ENCODE assay signal across 10 cellular contexts in the genomic region with DNA sequence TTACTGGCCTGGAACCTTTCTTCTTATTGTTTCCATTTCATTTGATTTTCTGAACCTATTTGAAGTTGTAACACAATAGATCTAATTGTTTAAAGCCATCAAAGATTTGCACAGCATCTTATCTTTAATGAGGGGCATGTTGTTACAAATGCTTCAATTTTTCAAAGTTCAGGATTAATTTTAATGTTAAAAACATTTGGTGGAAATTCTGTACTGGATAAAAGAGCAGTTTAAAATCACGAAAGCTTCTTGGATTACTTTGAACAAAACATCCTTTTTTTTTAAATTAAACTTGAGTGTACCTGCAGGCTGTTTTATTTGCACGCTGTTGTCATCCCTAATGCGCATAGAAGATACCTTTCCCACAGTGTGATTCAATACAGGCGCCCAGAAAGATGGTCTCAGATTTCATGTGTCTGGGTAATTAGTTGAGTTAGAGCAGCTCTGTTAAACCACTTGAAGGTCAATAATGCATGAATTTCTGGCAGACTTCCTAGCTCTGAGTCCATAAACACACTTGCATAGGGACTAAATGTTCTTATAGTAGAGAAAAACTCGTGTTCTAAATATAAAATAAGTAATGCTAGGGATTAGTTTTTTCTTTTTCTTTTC. TPM values are rescaled to one million over a fixed set of nuclear protein-coding genes. Genes with fewer than 3 reads are reported as not detected.
DNase-seq lines count a peak whose midpoint lies in the region; ATAC-seq and TF ChIP-seq lines count a peak whose summit lies in the region.
"Had no signal": no experiment of that assay in that cellular context is flagged by ENCODE, and none has a peak within 500 bp of the region (broad histone marks: within the 10 kb centered on the region; RNA-seq: fewer than 3 reads in every experiment).

No MANE protein-coding gene starts in this region.

- DNase-seq in H9 (no peak), NCI-H524 treated with DMSO at 0.1 percent for 48 hours (lab: John Stamatoyannopoulos, UW) (peak; percentile 56), fibroblast of mammary gland (ENCODE audit: low read depth) (peak; percentile 84), retinal pigment epithelial cell (ENCODE audit: low read depth) (peak; percentile 99), Peyer's patch (no peak)
- DNase-seq in activated naive CD4-positive, alpha-beta T cell treated with anti-CD3 and anti-CD28 coated beads, Interleukin-2, amount 50 U/mL, for 16 hours, result no peak
- no peak for DNase-seq in stimulated activated naive CD8-positive, alpha-beta T cell treated with anti-CD3 and anti-CD28 coated beads, Interleukin-15, Interleukin-2, amounts not matched to agents 100 U/mL and 50 U/mL, for 24 hours
- DNase-seq: T-helper 9 cell had no signal

- no peak for TF ChIP-seq POLR2A in Peyer's patch (IDR thresholded peaks at IDR 0.05)

- no CpG with 5 or more reads among the region's 5 CpGs for WGBS in H9 (ENCODE audit: extremely low coverage, insufficient read length, low lambda C conversion rate)

- no peak overlapping the region for H3K18ac ChIP-seq in H9 (ENCODE audit: insufficient read length, low read depth, low read length)

- H2BK5ac ChIP-seq in H9 (ENCODE audit: insufficient read length, low read length), result no peak overlapping the region

- no peak for ATAC-seq in GM21723 (IDR thresholded peaks at IDR 0.05; ENCODE audit: unreplicated experiment)
- no peak for ATAC-seq in stimulated activated naive CD8-positive, alpha-beta T cell treated with anti-CD3 and anti-CD28 coated beads, Interleukin-15, Interleukin-2, amounts not matched to agents 100 U/mL and 50 U/mL, for 24 hours

- H3K27me3 ChIP-seq in H9 (ENCODE audit: insufficient read depth, low read length) (no peaks in the 10 kb centered on the region), Peyer's patch (no peaks in the 10 kb centered on the region)

- no peak overlapping the region for H2AK5ac ChIP-seq in H9 (ENCODE audit: insufficient read length, low read length)

- H3K79me2 ChIP-seq in H9 (ENCODE audit: insufficient read depth, low read length), result no peaks in the 10 kb centered on the region

- H3K4me1 ChIP-seq in H9 (ENCODE audit: insufficient read depth, low read length) (peaks cover under 1% of the 10 kb centered on the region; the same call in 1 of the 2 replicates), Peyer's patch (peaks cover 0 to 24% (median 4%) of the 10 kb centered on the region in 4 donors)

- H3K27me3 Mint-ChIP-seq in H9 (ENCODE audit: low read depth), result peaks cover 1% of the 10 kb centered on the region; the same call in 1 of the 2 replicates

- no peak overlapping the region for H3K9ac ChIP-seq in H9 (ENCODE audit: extremely low read depth, insufficient read length, low read length)

- peak overlapping the region; percentile 74 to 91 (median 89); a peak in 6 of 7 replicates for H3K27ac Mint-ChIP-seq in H9
- H3K27ac Mint-ChIP-seq: memory B cell had no signal

- H2BK12ac ChIP-seq in H9 (ENCODE audit: insufficient read length, low read depth, low read length), result no peak overlapping the region

- H3K4me2 ChIP-seq in H9 (ENCODE audit: insufficient read depth, insufficient read length, low read length), result no peak overlapping the region

- H4K91ac ChIP-seq in H9 (ENCODE audit: insufficient read length, low read depth, low read length), result no peak overlapping the region

- H3K27ac ChIP-seq in H9 (ENCODE audit: insufficient read length, low read depth, low read length) (no peak overlapping the region), Peyer's patch (peak overlapping the region in 1 of 4 donors; percentile 64)

- no peak overlapping the region for H3T11ph ChIP-seq in H9 (ENCODE audit: low read length)

- no peak overlapping the region for H3K56ac ChIP-seq in H9 (ENCODE audit: insufficient read length, low read depth, low read length)

- H3K79me1 ChIP-seq in H9 (ENCODE audit: insufficient read depth, low read depth, low read length, poor library complexity, severe bottlenecking), result no peaks in the 10 kb centered on the region

- peak overlapping the region; percentile 2 to 58; a peak in 4 of 5 replicates for H3K4me3 Mint-ChIP-seq in H9
- H3K4me3 Mint-ChIP-seq: memory B cell had no signal

- no peaks in the 10 kb centered on the region for H3K23me2 ChIP-seq in H9 (ENCODE audit: insufficient read length, low read depth, low read length, poor library complexity, severe bottlenecking)

- H2BK120ac ChIP-seq in H9 (ENCODE audit: low read depth, low read length, poor library complexity, severe bottlenecking), result no peak overlapping the region

- H3K9me3 Mint-ChIP-seq in H9, result peaks cover 19 to 22% of the 10 kb centered on the region in 2 experiments

- H3K14ac ChIP-seq in H9 (ENCODE audit: insufficient read depth, low read length), result no peak overlapping the region

- H3K4me3 ChIP-seq in fibroblast of mammary gland (ENCODE audit: control insufficient read depth, low read depth, low read length), result no peak overlapping the region
- H3K4me3 ChIP-seq in retinal pigment epithelial cell (ENCODE audit: low read length), result peak overlapping the region; percentile 18
- no peak overlapping the region for H3K4me3 ChIP-seq in Peyer's patch

- H3K23ac ChIP-seq in H9 (ENCODE audit: insufficient read length, low read depth, low read length), result no peak overlapping the region

- no peaks in the 10 kb centered on the region for H4K20me1 ChIP-seq in H9 (ENCODE audit: control insufficient read depth, insufficient read depth, insufficient read length)

- H4K5ac ChIP-seq in H9 (ENCODE audit: insufficient read length, low read depth, low read length), result no peak overlapping the region

- H4K8ac ChIP-seq in H9 (replicated peaks; ENCODE audit: insufficient read length, low read depth, low read length), result no peak overlapping the region

- TF ChIP-seq CTCF in H9 (conservative IDR thresholded peaks at IDR 0.05) (no peak), fibroblast of mammary gland (conservative IDR thresholded peaks at IDR 0.05; ENCODE audit: control insufficient read depth, insufficient read depth, low read depth, low read length) (no peak), retinal pigment epithelial cell (conservative IDR thresholded peaks at IDR 0.05; ENCODE audit: low read depth, low read length) (no peak), Peyer's patch (IDR thresholded peaks at IDR 0.05) (no peak)

- H3K4ac ChIP-seq in H9 (ENCODE audit: low read depth, low read length), result no peak overlapping the region

- H2BK20ac ChIP-seq in H9 (ENCODE audit: low read depth, low read length, poor library complexity, severe bottlenecking), result no peak overlapping the region

- H2BK15ac ChIP-seq in H9 (ENCODE audit: low read depth, low read length), result no peak overlapping the region

- no peak overlapping the region for H2AFZ ChIP-seq in H9 (ENCODE audit: low read length)

- peaks cover 38 to 52% of the 10 kb centered on the region in 2 experiments for H3K4me1 Mint-ChIP-seq in H9
- H3K4me1 Mint-ChIP-seq: memory B cell had no signal

- peaks cover 11% of the 10 kb centered on the region for H3K9me3 ChIP-seq in H9 (ENCODE audit: control insufficient read depth, low read depth, low read length)
- H3K9me3 ChIP-seq in Peyer's patch, result no peaks in the 10 kb centered on the region

- no peaks in the 10 kb centered on the region for H3K36me3 ChIP-seq in Peyer's patch

- peaks cover 18 to 19% (median 18%) of the 10 kb centered on the region in 3 experiments for H3K36me3 Mint-ChIP-seq in H9 (ENCODE audit: insufficient read depth in 1 of 3, low read depth in 3 of 3)

RNA-seq across cellular contexts. Expression of gene DDX50, which starts 29.3 kb away (rescaled TPM):
- total RNA-seq in H9 (2021), result 50.2 and 50.7 TPM in 2 replicates
- total RNA-seq in Peyer's patch, result 10 to 100 TPM in 3 of 4 donors, 1 to 10 TPM in 1; 8.2 to 25.6 (median 16.0) TPM

RNA-seq across cellular contexts. Expression of gene STOX1, which starts 44.5 kb away (rescaled TPM):
- total RNA-seq in H9 (2021), result 5.8 and 5.9 TPM in 2 replicates
- 10 to 100 TPM in 1 of 4 donors, 1 to 10 TPM in 3; 2.5 to 19.8 (median 3.9) TPM for total RNA-seq in Peyer's patch

Comparison
In these comparisons a context has a peak if more than half of its experiments do, and no peak if none do; other contexts are left out.
1. DNase-seq: peak in NCI-H524 treated with DMSO at 0.1 percent for 48 hours (single experiment), fibroblast of mammary gland (single experiment) and retinal pigment epithelial cell (single experiment); none in H9 (single experiment), activated naive CD4-positive, alpha-beta T cell treated with anti-CD3 and anti-CD28 coated beads, Interleukin-2, amount 50 U/mL, for 16 hours (single experiment), stimulated activated naive CD8-positive, alpha-beta T cell treated with anti-CD3 and anti-CD28 coated beads, Interleukin-15, Interleukin-2, amounts not matched to agents 100 U/mL and 50 U/mL, for 24 hours (single experiment) and Peyer's patch (0 of 3).